8 cellular contexts compared by ENCODE assay signal in the genomic region with DNA sequence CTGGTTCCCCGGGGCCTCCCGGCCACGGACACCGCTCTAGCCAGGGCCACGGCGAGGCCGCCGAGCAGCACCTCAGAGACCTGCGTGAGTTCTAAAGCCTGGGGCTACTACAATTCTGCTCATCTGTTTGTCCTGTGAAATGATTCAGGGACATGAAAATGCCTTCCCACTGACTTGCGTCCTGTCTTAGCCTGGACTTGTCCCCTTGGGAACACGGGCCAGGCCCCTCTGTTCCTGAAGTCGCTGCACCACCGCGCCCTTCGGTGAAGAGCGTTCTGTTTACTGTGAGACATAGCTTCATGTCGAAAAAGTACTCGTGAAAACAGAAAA. TPM values are rescaled to one million over a fixed set of nuclear protein-coding genes. Genes with fewer than 3 reads are reported as not detected.
DNase-seq lines count a peak whose midpoint lies in the region; ATAC-seq and TF ChIP-seq lines count a peak whose summit lies in the region.

No MANE protein-coding gene starts in this region.

- no peaks in the 10 kb centered on the region for H3K9me3 ChIP-seq in CD4-positive, CD25-positive, alpha-beta regulatory T cell (ENCODE audit: control insufficient read depth in 2 of 2, low read length in 2 of 2)
- H3K9me3 ChIP-seq in esophagus muscularis mucosa = no peaks in the 10 kb centered on the region
- no peaks in the 10 kb centered on the region for H3K9me3 ChIP-seq in osteoblast (ENCODE audit: low read depth, low read length)

- TF ChIP-seq CTCF in esophagus muscularis mucosa (IDR thresholded peaks at IDR 0.05) (no peak), osteoblast (IDR thresholded peaks at IDR 0.05; ENCODE audit: extremely low read depth, low read depth, low read length) (no peak)

- H3K27ac Mint-ChIP-seq in CD4-positive, CD25-positive, alpha-beta regulatory T cell = no peak overlapping the region
- H3K27ac Mint-ChIP-seq in IgD-negative memory B cell = no peak overlapping the region

- TF ChIP-seq POLR2A in esophagus muscularis mucosa (IDR thresholded peaks at IDR 0.05; ENCODE audit: low read depth) = no peak

- intact Hi-C loops in esophagus muscularis mucosa (cut with DNase I) = no loop called here

- no peaks in the 10 kb centered on the region for H3K36me3 ChIP-seq in CD4-positive, CD25-positive, alpha-beta regulatory T cell (ENCODE audit: control insufficient read depth, insufficient read depth, low read length)
- H3K36me3 ChIP-seq in esophagus muscularis mucosa = peaks cover 0 to 19% (median 8%) of the 10 kb centered on the region in 4 donors
- peaks cover 3% of the 10 kb centered on the region for H3K36me3 ChIP-seq in osteoblast (ENCODE audit: insufficient read depth, low read length)

- H3K79me2 ChIP-seq in osteoblast (ENCODE audit: insufficient read depth, low read length) = no peaks in the 10 kb centered on the region

- WGBS in esophagus muscularis mucosa = 26% methylated on average over 17 of the region's 18 CpGs

- peak overlapping the region; percentile 81 to 84 (median 82) for H3K4me3 Mint-ChIP-seq in CD4-positive, CD25-positive, alpha-beta regulatory T cell
- peak overlapping the region; percentile 21 to 88 (median 75) for H3K4me3 Mint-ChIP-seq in IgD-negative memory B cell

- peaks cover 2% of the 10 kb centered on the region for H3K27me3 ChIP-seq in CD4-positive, CD25-positive, alpha-beta regulatory T cell (ENCODE audit: control insufficient read depth, insufficient read depth, low read length)
- H3K27me3 ChIP-seq in esophagus muscularis mucosa = peaks cover 0 to 69% (median 4%) of the 10 kb centered on the region in 4 donors
- peaks cover 2% of the 10 kb centered on the region for H3K27me3 ChIP-seq in osteoblast (ENCODE audit: insufficient read depth, low read length)

- peak overlapping the region; percentile 78 for H2AFZ ChIP-seq in osteoblast (ENCODE audit: low read length)

- DNase-seq in CD4-positive, CD25-positive, alpha-beta regulatory T cell = no peak
- DNase-seq in esophagus muscularis mucosa (ENCODE audit: extremely low spot score) = no peak
- DNase-seq in osteoblast (ENCODE audit: insufficient read length, low spot score, missing footprints) = no peak
- no peak for DNase-seq in retina
- no peak for DNase-seq in NCI-H226

- peaks cover 10% of the 10 kb centered on the region for H3K4me1 ChIP-seq in CD4-positive, CD25-positive, alpha-beta regulatory T cell (ENCODE audit: control insufficient read depth, insufficient read depth, low read length, poor library complexity, severe bottlenecking)
- H3K4me1 ChIP-seq in esophagus muscularis mucosa = peaks cover 14 to 35% (median 28%) of the 10 kb centered on the region in 4 donors
- peaks cover 17% of the 10 kb centered on the region for H3K4me1 ChIP-seq in osteoblast (ENCODE audit: insufficient read depth, low read length)

- H3K9me3 Mint-ChIP-seq in CD4-positive, CD25-positive, alpha-beta regulatory T cell = peaks cover 0 to 3% (median 0%) of the 10 kb centered on the region in 7 donors
- no peaks in the 10 kb centered on the region for H3K9me3 Mint-ChIP-seq in IgD-negative memory B cell

- peaks cover under 1% of the 10 kb centered on the region for H3K36me3 Mint-ChIP-seq in CD4-positive, CD25-positive, alpha-beta regulatory T cell
- H3K36me3 Mint-ChIP-seq in IgD-negative memory B cell = peaks cover 1% of the 10 kb centered on the region

- no peak for TF ChIP-seq EP300 in esophagus muscularis mucosa (IDR thresholded peaks at IDR 0.05)

- peaks cover 0 to 18% (median 3%) of the 10 kb centered on the region in 4 donors for H3K4me1 Mint-ChIP-seq in CD4-positive, CD25-positive, alpha-beta regulatory T cell
- peaks cover 0 to 6% (median 5%) of the 10 kb centered on the region in 3 donors for H3K4me1 Mint-ChIP-seq in IgD-negative memory B cell

- ATAC-seq in CD4-positive, CD25-positive, alpha-beta regulatory T cell (ENCODE audit: low read depth in 2 of 2) = no peak
- ATAC-seq in HG02870 (IDR thresholded peaks at IDR 0.05; ENCODE audit: unreplicated experiment) (no peak), HG02938 (IDR thresholded peaks at IDR 0.05; ENCODE audit: unreplicated experiment) (no peak)

- no peak overlapping the region for H3K27ac ChIP-seq in CD4-positive, CD25-positive, alpha-beta regulatory T cell (ENCODE audit: insufficient read depth, low read length, poor library complexity, severe bottlenecking)
- H3K27ac ChIP-seq in esophagus muscularis mucosa (replicated peaks in 1 of 4) (peak overlapping the region; percentile 52 to 69 (median 62)), osteoblast (ENCODE audit: low read depth, low read length) (no peak overlapping the region)

- no peaks in the 10 kb centered on the region for H4K20me1 ChIP-seq in osteoblast (ENCODE audit: insufficient read depth, low read length)

- peak overlapping the region; percentile 82 for H3K4me2 ChIP-seq in osteoblast (ENCODE audit: insufficient read depth, low read length)

- peak overlapping the region; percentile 26 for H3K4me3 ChIP-seq in CD4-positive, CD25-positive, alpha-beta regulatory T cell (ENCODE audit: low read depth, low read length)
- H3K4me3 ChIP-seq in esophagus muscularis mucosa = peak overlapping the region; percentile 46 to 58 (median 52)
- peak overlapping the region; percentile 68 for H3K4me3 ChIP-seq in osteoblast (ENCODE audit: insufficient read depth, low read length)

- H3K27me3 Mint-ChIP-seq in CD4-positive, CD25-positive, alpha-beta regulatory T cell = no peaks in the 10 kb centered on the region
- no peaks in the 10 kb centered on the region for H3K27me3 Mint-ChIP-seq in IgD-negative memory B cell

RNA-seq across cellular contexts. Expression of gene YBEY, which starts 11.9 kb away (rescaled TPM):
- 10.9 TPM for total RNA-seq in CD4-positive, CD25-positive, alpha-beta regulatory T cell
- polyA plus RNA-seq in CD4-positive, CD25-positive, alpha-beta regulatory T cell = 10 to 100 TPM; 13.6 to 18.3 (median 15.4) TPM
- polyA plus RNA-seq in IgD-negative memory B cell = 33.8 TPM
- 10 to 100 TPM in 3 of 4 donors, 1 to 10 TPM in 1; 8.1 to 17.2 (median 10.6) TPM for total RNA-seq in esophagus muscularis mucosa
- 12.4 and 18.8 TPM in 2 replicates for total RNA-seq in osteoblast

RNA-seq across cellular contexts. Expression of gene MCM3AP, which starts 12.6 kb away (rescaled TPM):
- total RNA-seq in CD4-positive, CD25-positive, alpha-beta regulatory T cell = 139 TPM
- 10 to 100 TPM; 30.7 to 47.2 (median 44.8) TPM for polyA plus RNA-seq in CD4-positive, CD25-positive, alpha-beta regulatory T cell
- 48.5 TPM for polyA plus RNA-seq in IgD-negative memory B cell
- 10 to 100 TPM; 58.6 to 89.2 (median 81.9) TPM for total RNA-seq in esophagus muscularis mucosa
- 63.6 and 64.8 TPM in 2 replicates for total RNA-seq in osteoblast

RNA-seq across cellular contexts. Expression of gene C21orf58, which starts 25.6 kb away (rescaled TPM):
- total RNA-seq in CD4-positive, CD25-positive, alpha-beta regulatory T cell = 5.2 TPM
- under 1 TPM; 0.64 to 0.96 (median 0.83) TPM for polyA plus RNA-seq in CD4-positive, CD25-positive, alpha-beta regulatory T cell
- polyA plus RNA-seq in IgD-negative memory B cell = 1.3 TPM
- total RNA-seq in esophagus muscularis mucosa (1 to 10 TPM in 3 of 4 donors, under 1 TPM in 1; 0.50 to 2.5 (median 1.7) TPM), osteoblast (2.2 and 3.2 TPM in 2 replicates)

RNA-seq across cellular contexts. Expression of gene PCNT, which starts 25.9 kb away (rescaled TPM):
- total RNA-seq in CD4-positive, CD25-positive, alpha-beta regulatory T cell = 64.5 TPM
- 10 to 100 TPM in 2 of 4 donors, 1 to 10 TPM in 2; 5.3 to 13.7 (median 9.5) TPM for polyA plus RNA-seq in CD4-positive, CD25-positive, alpha-beta regulatory T cell
- polyA plus RNA-seq in IgD-negative memory B cell = 22.4 TPM
- 10 to 100 TPM; 21.2 to 35.1 (median 24.7) TPM for total RNA-seq in esophagus muscularis mucosa
- 19.2 and 23.0 TPM in 2 replicates for total RNA-seq in osteoblast

Comparison
In these comparisons a context has a peak if more than half of its experiments do, and no peak if none do; other contexts are left out.
1. H3K27ac ChIP-seq: peak in esophagus muscularis mucosa (4 of 4); none in CD4-positive, CD25-positive, alpha-beta regulatory T cell (single experiment) and osteoblast (single experiment).
2. Peak in every context shown above with its lines, with median percentiles within 50 percentile points of each other: H3K4me3 ChIP-seq.